8 cellular contexts compared by ENCODE assay signal in the genomic region with DNA sequence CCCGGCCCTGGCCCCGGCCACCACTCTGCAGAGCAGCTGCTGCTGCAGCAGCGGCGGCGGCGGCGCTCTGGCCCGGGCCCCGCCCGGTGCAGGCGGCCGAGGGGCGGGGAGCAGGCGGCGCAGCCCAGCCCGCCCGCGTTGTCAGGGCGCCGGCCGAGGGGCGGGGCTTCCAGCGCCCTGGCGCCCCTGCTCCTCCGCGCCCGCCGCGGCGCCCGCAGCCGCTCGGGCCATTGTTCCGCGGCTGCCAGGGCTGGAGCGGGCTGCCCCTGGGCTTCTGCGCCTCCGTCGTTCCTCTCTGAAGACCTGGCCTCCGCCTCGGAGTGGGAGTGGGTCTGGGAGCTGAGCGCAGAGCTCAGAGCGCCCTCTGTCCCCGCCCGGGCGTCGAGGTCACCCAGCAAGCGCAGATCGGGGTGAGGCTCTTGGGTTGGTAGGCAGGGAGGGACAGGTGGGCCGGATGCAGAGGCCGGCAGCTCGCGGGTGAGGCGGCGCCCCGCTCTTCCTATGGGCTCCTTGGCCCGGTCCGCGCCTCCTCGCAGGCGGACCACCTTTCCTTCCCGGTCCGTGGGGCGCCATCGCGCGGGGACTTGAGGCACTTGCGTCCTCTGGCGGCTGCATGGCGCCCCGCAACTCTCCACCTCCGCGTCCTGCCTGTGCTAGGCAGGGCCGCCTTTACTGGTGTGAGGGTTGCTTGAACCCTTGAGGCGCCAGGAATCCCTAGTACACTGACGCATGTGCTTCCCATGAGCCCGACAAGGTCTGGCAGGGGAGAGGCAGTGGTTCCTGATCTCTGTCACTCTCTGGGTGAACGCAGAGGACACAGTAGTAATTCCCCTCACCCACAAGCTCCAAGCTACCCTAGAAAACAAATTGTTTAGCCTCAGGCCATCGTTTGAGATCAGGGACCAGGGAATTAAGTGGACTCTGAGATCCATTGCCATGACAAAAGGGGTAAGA. TPM values are rescaled to one million over a fixed set of nuclear protein-coding genes. Genes with fewer than 3 reads are reported as not detected.
DNase-seq lines count a peak whose midpoint lies in the region; ATAC-seq, FAIRE-seq and TF ChIP-seq lines count a peak whose summit lies in the region.

A gene with protein sequence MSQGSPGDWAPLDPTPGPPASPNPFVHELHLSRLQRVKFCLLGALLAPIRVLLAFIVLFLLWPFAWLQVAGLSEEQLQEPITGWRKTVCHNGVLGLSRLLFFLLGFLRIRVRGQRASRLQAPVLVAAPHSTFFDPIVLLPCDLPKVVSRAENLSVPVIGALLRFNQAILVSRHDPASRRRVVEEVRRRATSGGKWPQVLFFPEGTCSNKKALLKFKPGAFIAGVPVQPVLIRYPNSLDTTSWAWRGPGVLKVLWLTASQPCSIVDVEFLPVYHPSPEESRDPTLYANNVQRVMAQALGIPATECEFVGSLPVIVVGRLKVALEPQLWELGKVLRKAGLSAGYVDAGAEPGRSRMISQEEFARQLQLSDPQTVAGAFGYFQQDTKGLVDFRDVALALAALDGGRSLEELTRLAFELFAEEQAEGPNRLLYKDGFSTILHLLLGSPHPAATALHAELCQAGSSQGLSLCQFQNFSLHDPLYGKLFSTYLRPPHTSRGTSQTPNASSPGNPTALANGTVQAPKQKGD (minus strand): TSS at position 69 of the 954 bp plus-strand sequence. CDS start 96 bp downstream, outside the sequence.

- H3K4me1 Mint-ChIP-seq in central memory CD8-positive, alpha-beta T cell: peaks cover 38% of the 10 kb centered on the region

- peak within 1 kb of the TSS; percentile 83 to 85 for H3K4me3 ChIP-seq in kidney (ENCODE audit: low read length in 2 of 2)

- H3K36me3 Mint-ChIP-seq in central memory CD8-positive, alpha-beta T cell (ENCODE audit: insufficient read depth): peaks cover 6% of the 10 kb centered on the region

- H3K27me3 Mint-ChIP-seq in central memory CD8-positive, alpha-beta T cell: no peaks in the 10 kb centered on the region

- H3K9me3 Mint-ChIP-seq in central memory CD8-positive, alpha-beta T cell: no peaks in the 10 kb centered on the region

- ATAC-seq in GM19023 (IDR thresholded peaks at IDR 0.05; ENCODE audit: unreplicated experiment) (peak; percentile 84), HG03196 (IDR thresholded peaks at IDR 0.05; ENCODE audit: unreplicated experiment) (peak; percentile 75)
- peak; percentile 85 to 92 for ATAC-seq in activated CD4-positive, CD25-positive, alpha-beta regulatory T cell treated with anti-CD3 and anti-CD28 coated beads, Interleukin-2, amount 50 U/mL, for 24 hours
- ATAC-seq in central memory CD8-positive, alpha-beta T cell (replicated peaks; ENCODE audit: extremely low read depth, poor library complexity, severe bottlenecking): peak; percentile 86

- peaks cover 0 to 17% of the 10 kb centered on the region in 2 donors for H3K4me1 ChIP-seq in kidney (ENCODE audit: control insufficient read depth in 1 of 2, insufficient read depth in 1 of 2, low read depth in 1 of 2, low read length in 2 of 2)

- H3K27ac Mint-ChIP-seq in central memory CD8-positive, alpha-beta T cell (ENCODE audit: low read depth): peak within 1 kb of the TSS; percentile 93

- intact Hi-C loops in kidney (cut with DNase I): loop anchor here (5.0 kb wide), 1 partner anchor 125 kb away; no protein-coding TSS in a partner anchor

- no peaks in the 10 kb centered on the region for H3K9me3 ChIP-seq in kidney (ENCODE audit: control insufficient read depth in 1 of 2, low read length in 2 of 2)

- peak within 1 kb of the TSS; percentile 81 to 94 for H3K9ac ChIP-seq in kidney (ENCODE audit: low read length in 2 of 2)

- peak; percentile 98 for DNase-seq in AG20443 (ENCODE audit: low spot score)
- DNase-seq in NCI-H345 treated with DMSO at 0.1 percent for 48 hours (lab: John Stamatoyannopoulos, UW; ENCODE audit: unreplicated experiment): peak; percentile 59
- DNase-seq in central memory CD8-positive, alpha-beta T cell (ENCODE audit: low spot score in 2 of 2): peak; percentile 81 to 84
- DNase-seq in kidney: peak; percentile 97
- peak; percentile 77 to 82 for DNase-seq in stimulated activated CD4-positive, alpha-beta T cell treated with anti-CD3 and anti-CD28 coated beads, Interleukin-15, amount 100 ng/mL, for 1 hour (ENCODE audit: low read depth in 1 of 2, low spot score in 1 of 2)

- TF ChIP-seq CTCF in kidney (IDR thresholded peaks at IDR 0.05; ENCODE audit: borderline replicate concordance, extremely low read depth, insufficient read depth): peak; percentile 95

- H3K4me3 Mint-ChIP-seq in central memory CD8-positive, alpha-beta T cell: peak within 1 kb of the TSS; percentile 98

- FAIRE-seq in kidney (lab: Jason Lieb, UNC): no peak

- no peaks in the 10 kb centered on the region for H3K36me3 ChIP-seq in kidney (ENCODE audit: control insufficient read depth in 1 of 2, insufficient read depth in 2 of 2, low read length in 2 of 2)

- H3K27ac ChIP-seq in kidney (ENCODE audit: low read depth in 2 of 2, low read length in 2 of 2): peak within 1 kb of the TSS; percentile 91 to 96

RNA-seq across cellular contexts. Expression of the gene that starts here (rescaled TPM):
- 37.5 TPM for total RNA-seq in kidney
- polyA plus RNA-seq in kidney (ENCODE audit: insufficient read depth, low read depth, low replicate concordance): 22.5 TPM

Comparison
In these comparisons a context has a peak if more than half of its experiments do, and no peak if none do; other contexts are left out.
1. Peak in every context shown above with its lines: DNase-seq, ATAC-seq, H3K4me3 ChIP-seq and H3K27ac ChIP-seq.